In the genomic region with DNA sequence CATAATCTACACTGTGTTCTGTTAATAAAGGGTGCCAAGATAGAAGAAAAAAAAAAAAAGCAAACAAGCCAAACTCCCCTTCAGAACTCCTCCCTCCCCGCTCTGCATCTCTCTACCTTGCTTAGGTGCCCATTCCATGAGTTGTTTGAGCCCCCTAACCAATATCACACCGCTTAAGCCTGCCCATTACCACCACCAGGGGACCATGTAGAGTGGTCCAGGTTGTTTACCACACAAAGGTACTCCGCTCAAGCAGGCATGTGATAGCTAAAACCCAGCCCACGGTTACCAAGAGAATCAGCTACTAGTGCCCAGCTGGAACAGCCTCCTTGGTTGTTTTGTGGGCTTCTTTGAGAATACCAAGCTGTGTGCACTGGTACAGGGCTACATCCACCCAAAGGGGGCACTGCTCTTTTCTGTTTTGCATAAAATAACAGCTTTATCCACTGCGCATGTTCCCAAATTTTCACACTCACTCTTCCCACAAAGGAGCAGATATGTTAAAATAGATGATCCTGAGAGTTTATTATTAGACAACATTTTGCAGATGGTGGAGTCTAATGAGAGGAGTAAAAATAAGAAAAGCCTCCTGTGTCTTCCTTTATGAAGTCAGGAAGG, we compare ENCODE assay signal across 2 cellular contexts.
A peak's percentile ranks its signal among the peaks of the same experiment; 100 is the strongest.
TF ChIP-seq lines count a peak whose summit lies in the region.

No MANE protein-coding gene starts in this region.

TF ChIP-seq in IMR-90, 13 proteins besides CTCF, POLR2A, EP300 and RAD21:
- no peak for TF ChIP-seq MAFK (IDR thresholded peaks at IDR 0.05; ENCODE audit: low read depth, low read length)
- no peak for TF ChIP-seq FOS (IDR thresholded peaks at IDR 0.05; ENCODE audit: low read depth, low read length)
- no peak for TF ChIP-seq BHLHE40 (IDR thresholded peaks at IDR 0.05; ENCODE audit: low read depth, low read length)
- TF ChIP-seq NFE2L2 (IDR thresholded peaks at IDR 0.05; ENCODE audit: low read depth, low read length): no peak
- TF ChIP-seq SMC3 (IDR thresholded peaks at IDR 0.05; ENCODE audit: low read depth, low read length): no peak
- TF ChIP-seq CEBPB (IDR thresholded peaks at IDR 0.05; ENCODE audit: low read depth, low read length): no peak
- TF ChIP-seq RFX5 (IDR thresholded peaks at IDR 0.05; ENCODE audit: low read depth, low read length): no peak
- no peak for TF ChIP-seq MAZ (IDR thresholded peaks at IDR 0.05; ENCODE audit: borderline replicate concordance, low read depth, low read length)
- no peak for TF ChIP-seq ELK1 (IDR thresholded peaks at IDR 0.05; ENCODE audit: borderline replicate concordance, low read depth, low read length)
- no peak for TF ChIP-seq CHD1 (IDR thresholded peaks at IDR 0.05; ENCODE audit: low read depth, low read length)
- no peak for TF ChIP-seq MXI1 (IDR thresholded peaks at IDR 0.05; ENCODE audit: borderline replicate concordance, low read depth, low read length)

TF ChIP-seq in K562, 482 proteins besides CTCF, POLR2A, EP300 and RAD21:
- TF ChIP-seq NRF1 (conservative IDR thresholded peaks at IDR 0.05 in 1 of 2, IDR thresholded peaks at IDR 0.05 in 1 of 2) (peak; percentile 44 to 55), ZNF431 (CRISPR knock-in tag; IDR thresholded peaks at IDR 0.05) (no peak), KLF1 (tag; IDR thresholded peaks at IDR 0.05) (no peak), EP400 (IDR thresholded peaks at IDR 0.05) (no peak), NBN (IDR thresholded peaks at IDR 0.05; ENCODE audit: low read depth) (no peak), RBM39 (optimal IDR thresholded peaks at IDR 0.05; ENCODE audit: low read depth, low read length) (no peak), MIER1 (IDR thresholded peaks at IDR 0.05; ENCODE audit: low read depth) (no peak), ZNF79 (CRISPR knock-in tag; IDR thresholded peaks at IDR 0.05; ENCODE audit: low read depth) (no peak)
